ENCODE assay signal across 8 cellular contexts in genomic region chr2:11321847-11322246, GRCh38.
"Had no signal": no experiment of that assay in that cellular context is flagged by ENCODE, and none has a peak within 500 bp of the region (broad histone marks: within the 10 kb centered on the region; RNA-seq: fewer than 3 reads in every experiment).

No MANE protein-coding gene starts in this region.

- DNase-seq: GDM1, GF-D8 had no signal

- H3K4me3 ChIP-seq: GM12878 had no signal

- FAIRE-seq: G401.6, GM12878, GM12891, GM12892, GM18507, GM19239 had no signal

- ATAC-seq: GM12878 had no signal
